Comparison of ENCODE assay signal across 9 cellular contexts in the genomic region with DNA sequence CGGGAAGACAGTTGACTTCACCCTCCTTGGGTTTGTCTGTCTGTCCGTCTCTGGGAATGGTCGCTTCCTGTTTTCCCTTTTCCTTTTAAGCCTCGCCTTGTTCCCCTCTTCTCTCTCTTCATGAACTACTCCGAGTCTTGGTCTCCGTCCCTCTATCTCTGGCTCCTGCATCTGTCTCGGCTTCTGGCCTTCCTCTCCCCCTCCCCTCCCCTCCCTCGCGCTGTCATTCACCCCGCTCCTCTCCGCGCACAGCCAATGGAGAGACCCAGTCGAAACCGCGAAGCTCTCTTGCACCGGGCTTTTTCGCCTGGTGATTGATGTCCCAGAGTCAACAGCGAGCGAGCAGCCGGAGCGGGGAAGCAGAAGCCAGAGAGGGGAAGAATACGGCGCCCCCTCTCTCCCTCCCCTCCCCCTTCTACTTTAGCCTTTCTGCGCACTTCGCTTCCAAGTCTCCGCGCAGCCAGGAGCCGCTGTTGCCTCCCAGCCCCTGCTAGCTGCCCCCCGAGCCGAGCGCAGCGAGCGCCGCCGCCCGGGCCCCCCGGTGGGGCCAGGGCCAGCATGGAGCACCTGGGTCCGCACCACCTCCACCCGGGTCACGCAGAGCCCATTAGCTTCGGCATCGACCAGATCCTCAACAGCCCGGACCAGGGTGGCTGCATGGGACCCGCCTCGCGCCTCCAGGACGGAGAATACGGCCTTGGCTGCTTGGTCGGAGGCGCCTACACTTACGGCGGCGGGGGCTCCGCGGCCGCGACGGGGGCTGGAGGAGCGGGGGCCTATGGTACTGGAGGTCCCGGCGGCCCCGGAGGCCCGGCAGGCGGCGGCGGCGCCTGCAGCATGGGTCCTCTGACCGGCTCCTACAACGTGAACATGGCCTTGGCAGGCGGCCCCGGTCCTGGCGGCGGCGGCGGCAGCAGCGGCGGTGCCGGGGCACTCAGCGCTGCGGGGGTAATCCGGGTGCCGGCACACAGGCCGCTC. TPM values are rescaled to one million over a fixed set of nuclear protein-coding genes. Genes with fewer than 3 reads are reported as not detected.
DNase-seq lines count a peak whose midpoint lies in the region; ATAC-seq and TF ChIP-seq lines count a peak whose summit lies in the region.
"Had no signal": no experiment of that assay in that cellular context is flagged by ENCODE, and none has a peak within 500 bp of the region (broad histone marks: within the 10 kb centered on the region; RNA-seq: fewer than 3 reads in every experiment).

A gene (plus strand): TSS at position 317 of the 978 bp plus-strand sequence. CDS start 242 bp downstream, at position 559.

- H3K9me3 Mint-ChIP-seq in activated naive CD8-positive, alpha-beta T cell (ENCODE audit: low read depth): no peaks in the 10 kb centered on the region
- H3K9me3 Mint-ChIP-seq in activated naive CD8-positive, alpha-beta T cell treated with anti-CD3 and anti-CD28 coated beads for 36 hours: no peaks in the 10 kb centered on the region

- no peak for TF ChIP-seq EP300 in SK-N-SH (IDR thresholded peaks at IDR 0.05; ENCODE audit: borderline replicate concordance in 1 of 2, low read depth in 1 of 2, low read length in 1 of 2)

- no peaks in the 10 kb centered on the region for H3K79me2 ChIP-seq in SK-N-SH (ENCODE audit: insufficient read depth)

- TF ChIP-seq RAD21 in SK-N-SH (IDR thresholded peaks at IDR 0.05; ENCODE audit: low read length): no peak

- no peaks in the 10 kb centered on the region for H3K9me2 ChIP-seq in SK-N-SH

- H3K36me3 ChIP-seq in SK-N-SH (replicated peaks in 1 of 2; ENCODE audit: control insufficient read depth in 1 of 2, insufficient read depth in 2 of 2, low read length in 1 of 2) (no peaks in the 10 kb centered on the region), upper lobe of right lung (no peaks in the 10 kb centered on the region)

- peaks cover 31% of the 10 kb centered on the region for H3K4me1 Mint-ChIP-seq in activated naive CD8-positive, alpha-beta T cell (ENCODE audit: low read depth)
- H3K4me1 Mint-ChIP-seq in activated naive CD8-positive, alpha-beta T cell treated with anti-CD3 and anti-CD28 coated beads for 36 hours: peaks cover 25% of the 10 kb centered on the region

- H3K9me3 ChIP-seq in SK-N-SH (no peaks in the 10 kb centered on the region), upper lobe of right lung (no peaks in the 10 kb centered on the region)

- peaks cover 51% of the 10 kb centered on the region for H3K27me3 Mint-ChIP-seq in activated naive CD8-positive, alpha-beta T cell
- peaks cover 88% of the 10 kb centered on the region for H3K27me3 Mint-ChIP-seq in activated naive CD8-positive, alpha-beta T cell treated with anti-CD3 and anti-CD28 coated beads for 36 hours

- H3K9ac ChIP-seq in SK-N-SH: no peak within 1 kb of the TSS

- no peak for DNase-seq in activated naive CD8-positive, alpha-beta T cell treated with anti-CD3 and anti-CD28 coated beads for 36 hours
- DNase-seq in SK-N-SH: peak; percentile 80
- no peak for DNase-seq in left colon
- DNase-seq in upper lobe of right lung: no peak
- DNase-seq in hippocampal formation (lab: John Stamatoyannopoulos, UW): no peak
- DNase-seq in mesenteric fat pad (ENCODE audit: low spot score): no peak

- no peak within 1 kb of the TSS for H3K27ac ChIP-seq in SK-N-SH (ENCODE audit: low read depth in 2 of 2, low read length in 1 of 2)
- H3K27ac ChIP-seq in upper lobe of right lung: no peak within 1 kb of the TSS

- H3F3A ChIP-seq in SK-N-SH (replicated peaks; ENCODE audit: insufficient read depth): no peaks in the 10 kb centered on the region

- 0 out of 2 replicates have a peak within 1 kb of the TSS, but pooled peaks have one; percentile 68 for H2AFZ ChIP-seq in SK-N-SH (ENCODE audit: low read depth)

- POLR2A ChIA-PET in SK-N-SH (lab: Yijun Ruan, JAX): interaction anchor here (1.3 kb wide), 1 partner anchor 35 kb away, joined by 4 read pairs; no protein-coding TSS in a partner anchor

- ATAC-seq in left colon: peak; percentile 57
- ATAC-seq in upper lobe of right lung: peak; percentile 21
- ATAC-seq in HG03457 (IDR thresholded peaks at IDR 0.05; ENCODE audit: unreplicated experiment): no peak

- H4K20me1 ChIP-seq in SK-N-SH (ENCODE audit: insufficient read depth): no peaks in the 10 kb centered on the region

- TF ChIP-seq CTCF in SK-N-SH (IDR thresholded peaks at IDR 0.05): no peak
- TF ChIP-seq CTCF in upper lobe of right lung (IDR thresholded peaks at IDR 0.05): no peak

- 16% methylated on average over 44 of the region's 83 CpGs for WGBS in SK-N-SH (ENCODE audit: low lambda C conversion rate)

- peaks cover 4% of the 10 kb centered on the region for H3K36me3 Mint-ChIP-seq in activated naive CD8-positive, alpha-beta T cell
- no peaks in the 10 kb centered on the region for H3K36me3 Mint-ChIP-seq in activated naive CD8-positive, alpha-beta T cell treated with anti-CD3 and anti-CD28 coated beads for 36 hours

- H3K4me1 ChIP-seq in SK-N-SH (ENCODE audit: control insufficient read depth in 1 of 2, insufficient read depth in 2 of 2, low read depth in 1 of 2, low read length in 1 of 2): peaks cover 0 to 2% of the 10 kb centered on the region in 2 experiments; a peak in 1 of 4 replicates
- peaks cover 33% of the 10 kb centered on the region for H3K4me1 ChIP-seq in upper lobe of right lung

- peaks cover 86% of the 10 kb centered on the region for H3K27me3 ChIP-seq in SK-N-SH (ENCODE audit: insufficient read depth)
- H3K27me3 ChIP-seq in upper lobe of right lung: peaks cover 97% of the 10 kb centered on the region

- peak within 1 kb of the TSS; percentile 85 for H3K4me2 ChIP-seq in SK-N-SH

- intact Hi-C loops in left colon (cut with DNase I, micrococcal nuclease): no loop called here
- intact Hi-C loops in upper lobe of right lung (cut with DNase I): no loop called here

- H3K4me3 Mint-ChIP-seq in activated naive CD8-positive, alpha-beta T cell: peak within 1 kb of the TSS; percentile 69
- H3K4me3 Mint-ChIP-seq in activated naive CD8-positive, alpha-beta T cell treated with anti-CD3 and anti-CD28 coated beads for 36 hours: no peak within 1 kb of the TSS

- peak within 1 kb of the TSS; percentile 33 to 51; a peak in 3 of 4 replicates for H3K4me3 ChIP-seq in SK-N-SH (ENCODE audit: low read depth in 2 of 2, low read length in 1 of 2)
- H3K4me3 ChIP-seq in upper lobe of right lung: no peak within 1 kb of the TSS

- H3K27ac Mint-ChIP-seq in activated naive CD8-positive, alpha-beta T cell: no peak within 1 kb of the TSS
- no peak within 1 kb of the TSS for H3K27ac Mint-ChIP-seq in activated naive CD8-positive, alpha-beta T cell treated with anti-CD3 and anti-CD28 coated beads for 36 hours

- CTCF ChIA-PET in SK-N-SH (lab: Yijun Ruan, JAX): interaction anchor here (1.0 to 21.6 kb wide), 6 partner anchors 10 to 438 kb away, joined by 3 to 972 read pairs (median 3); no protein-coding TSS in a partner anchor

TF ChIP-seq in SK-N-SH, 30 proteins besides CTCF, POLR2A, EP300 and RAD21:
- TF ChIP-seq ELF1 (IDR thresholded peaks at IDR 0.05): no peak
- no peak for TF ChIP-seq NRF1 (IDR thresholded peaks at IDR 0.05; ENCODE audit: low read depth, low read length)
- no peak for TF ChIP-seq SIN3A (IDR thresholded peaks at IDR 0.05; ENCODE audit: borderline replicate concordance, low read depth, low read length)
- TF ChIP-seq FOSL2 (IDR thresholded peaks at IDR 0.05; ENCODE audit: borderline replicate concordance, low read depth): no peak
- no peak for TF ChIP-seq TCF12 (IDR thresholded peaks at IDR 0.05)
- no peak for TF ChIP-seq POLR2AphosphoS5 (IDR thresholded peaks at IDR 0.05; ENCODE audit: low read depth, low read length)
- TF ChIP-seq TAF1 (IDR thresholded peaks at IDR 0.05; ENCODE audit: borderline replicate concordance, low read depth, low read length): no peak
- TF ChIP-seq, protein P1, sequence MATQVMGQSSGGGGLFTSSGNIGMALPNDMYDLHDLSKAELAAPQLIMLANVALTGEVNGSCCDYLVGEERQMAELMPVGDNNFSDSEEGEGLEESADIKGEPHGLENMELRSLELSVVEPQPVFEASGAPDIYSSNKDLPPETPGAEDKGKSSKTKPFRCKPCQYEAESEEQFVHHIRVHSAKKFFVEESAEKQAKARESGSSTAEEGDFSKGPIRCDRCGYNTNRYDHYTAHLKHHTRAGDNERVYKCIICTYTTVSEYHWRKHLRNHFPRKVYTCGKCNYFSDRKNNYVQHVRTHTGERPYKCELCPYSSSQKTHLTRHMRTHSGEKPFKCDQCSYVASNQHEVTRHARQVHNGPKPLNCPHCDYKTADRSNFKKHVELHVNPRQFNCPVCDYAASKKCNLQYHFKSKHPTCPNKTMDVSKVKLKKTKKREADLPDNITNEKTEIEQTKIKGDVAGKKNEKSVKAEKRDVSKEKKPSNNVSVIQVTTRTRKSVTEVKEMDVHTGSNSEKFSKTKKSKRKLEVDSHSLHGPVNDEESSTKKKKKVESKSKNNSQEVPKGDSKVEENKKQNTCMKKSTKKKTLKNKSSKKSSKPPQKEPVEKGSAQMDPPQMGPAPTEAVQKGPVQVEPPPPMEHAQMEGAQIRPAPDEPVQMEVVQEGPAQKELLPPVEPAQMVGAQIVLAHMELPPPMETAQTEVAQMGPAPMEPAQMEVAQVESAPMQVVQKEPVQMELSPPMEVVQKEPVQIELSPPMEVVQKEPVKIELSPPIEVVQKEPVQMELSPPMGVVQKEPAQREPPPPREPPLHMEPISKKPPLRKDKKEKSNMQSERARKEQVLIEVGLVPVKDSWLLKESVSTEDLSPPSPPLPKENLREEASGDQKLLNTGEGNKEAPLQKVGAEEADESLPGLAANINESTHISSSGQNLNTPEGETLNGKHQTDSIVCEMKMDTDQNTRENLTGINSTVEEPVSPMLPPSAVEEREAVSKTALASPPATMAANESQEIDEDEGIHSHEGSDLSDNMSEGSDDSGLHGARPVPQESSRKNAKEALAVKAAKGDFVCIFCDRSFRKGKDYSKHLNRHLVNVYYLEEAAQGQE (IDR thresholded peaks at IDR 0.05; ENCODE audit: low read depth, low read length): no peak
- no peak for TF ChIP-seq EZH2phosphoT487 (IDR thresholded peaks at IDR 0.05; ENCODE audit: borderline replicate concordance, low read depth)
TF ChIP-seq in SK-N-SH: peak in this region for 0.

RNA-seq across cellular contexts. Expression of the gene that starts here (rescaled TPM):
- not detected for total RNA-seq in activated naive CD8-positive, alpha-beta T cell treated with anti-CD3 and anti-CD28 coated beads for 36 hours
- 0.02 TPM in 1 of 2 replicates, not detected in the other for polyA plus RNA-seq in SK-N-SH (2012; rRNA removed)
- 0.03 TPM in 1 of 2 replicates, not detected in the other for polyA plus RNA-seq in SK-N-SH (2012; cell fraction: cytosol; rRNA removed)
- polyA plus RNA-seq in SK-N-SH (2012; cell fraction: nucleus; rRNA removed): not detected in 2 replicates
- total RNA-seq in left colon (1 to 10 TPM in 1 of 2 donors, under 1 TPM in 1; 0.12 to 1.7 TPM), upper lobe of right lung (not detected), mesenteric fat pad (not detected)
- total RNA-seq: LHCN-M2 had no signal

Comparison
In these comparisons a context has a peak if more than half of its experiments do, and no peak if none do; other contexts are left out.
1. Peak in DNase-seq, H3K4me3 ChIP-seq and H3K4me2 ChIP-seq in SK-N-SH; RNA of the gene not detected or under 1 TPM.
2. Peak in ATAC-seq in upper lobe of right lung; RNA of the gene not detected or under 1 TPM.